In genomic region chr3:69763458-69763857, GRCh38 we compare ENCODE assay signal across 18 cellular contexts. TPM values are rescaled to one million over a fixed set of nuclear protein-coding genes. Genes with fewer than 3 reads are reported as not detected.
A peak's percentile ranks its signal among the peaks of the same experiment; 100 is the strongest.
DNase-seq lines count a peak whose midpoint lies in the region; ATAC-seq, FAIRE-seq and TF ChIP-seq lines count a peak whose summit lies in the region.
"Had no signal": no experiment of that assay in that cellular context is flagged by ENCODE, and none has a peak within 500 bp of the region (broad histone marks: within the 10 kb centered on the region; RNA-seq: fewer than 3 reads in every experiment).

No MANE protein-coding gene starts in this region.

- H3K79me2 ChIP-seq in K562 (ENCODE audit: control insufficient read depth, insufficient read depth, low read length), result peaks cover 80% of the 10 kb centered on the region

- H3K27me3 ChIP-seq in K562 (ENCODE audit: control insufficient read depth in 2 of 2, insufficient read depth in 2 of 2, low read length in 2 of 2), result no peaks in the 10 kb centered on the region
- no peaks in the 10 kb centered on the region for H3K27me3 ChIP-seq in skeletal muscle tissue (ENCODE audit: control insufficient read depth in 3 of 3, insufficient read depth in 3 of 3, low read length in 3 of 3)
- H3K27me3 ChIP-seq in ascending aorta, result no peaks in the 10 kb centered on the region
- H3K27me3 ChIP-seq: tibial nerve had no signal

- peak; percentile 49 for FAIRE-seq in K562 (lab: Jason Lieb, UNC)
- no peak for FAIRE-seq in kidney (lab: Jason Lieb, UNC)
- FAIRE-seq in GM12892 (lab: Jason Lieb, UNC), result no peak
- FAIRE-seq: colon, GM12878 had no signal

- no peaks in the 10 kb centered on the region for H3K9me1 ChIP-seq in K562 (ENCODE audit: control insufficient read depth, insufficient read depth, low read length)

- DNase-seq in K562 (ENCODE audit: extremely low read depth in 1 of 4, low spot score in 3 of 4) (no peak), kidney (no peak), GM12892 (ENCODE audit: insufficient read length) (no peak), ascending aorta (ENCODE audit: low spot score in 2 of 2) (no peak)
- DNase-seq in stimulated activated CD4-positive, alpha-beta T cell treated with anti-CD3 and anti-CD28 coated beads, Interleukin-1b, Interleukin-23, amount 100 ng/mL, for 48 hours, result no peak
- DNase-seq: activated CD4-positive, alpha-beta memory T cell treated with anti-CD3 and anti-CD28 coated beads, Interleukin-2, amount 10 ng/mL, durations not matched to agents 7 days and 5 days; amniotic stem cell; C1 segment of cervical spinal cord; EL; NCI-H2081 treated with DMSO at 0.1 percent for 48 hours; NK-92 treated with Interleukin-12 subunit alpha and Interleukin-12 subunit beta, amount 100 ng/mL, for 24 hours had no signal

- POLR2A ChIA-PET in HEK293 (lab: Yijun Ruan, JAX) (no interaction called here), K562 (lab: Yijun Ruan, JAX) (interaction anchor here (0.9 kb wide), 1 partner anchor 43 kb away, joined by 3 read pairs; no protein-coding TSS in a partner anchor)

- no peak overlapping the region for H2AFZ ChIP-seq in K562 (ENCODE audit: low read depth, low read length)

- H4K20me1 ChIP-seq in K562 (replicated peaks; ENCODE audit: control insufficient read depth, insufficient read depth, low read length), result no peaks in the 10 kb centered on the region; the same call in 1 of the 2 replicates

- H3K4me3 ChIP-seq in HEK293 (ENCODE audit: low read depth, low read length) (no peak overlapping the region), K562 (no peak overlapping the region), kidney (ENCODE audit: low read length in 2 of 2) (peak overlapping the region; percentile 26 to 43), skeletal muscle tissue (ENCODE audit: low read length in 3 of 3) (peak overlapping the region in 1 of 3 donors; percentile 4), ascending aorta (no peak overlapping the region)
- H3K4me3 ChIP-seq: GM12878, tibial nerve had no signal

- H3K27ac ChIP-seq in HEK293 (ENCODE audit: extremely low read depth, low read depth, low read length) (no peak overlapping the region), K562 (ENCODE audit: extremely low read depth, low read depth, low read length) (peak overlapping the region; percentile 22; the same call in 1 of the 3 replicates), kidney (ENCODE audit: low read depth in 2 of 2, low read length in 2 of 2) (peak overlapping the region; percentile 60 to 74), skeletal muscle tissue (ENCODE audit: low read depth, low read length) (peak overlapping the region; percentile 75), ascending aorta (peak overlapping the region in 1 of 2 donors; percentile 42)

- TF ChIP-seq CTCF in HEK293 (tag by site-specific recombination; IDR thresholded peaks at IDR 0.05) (no peak), K562 (IDR thresholded peaks at IDR 0.05 in 2 of 3, conservative IDR thresholded peaks at IDR 0.05 in 1 of 3; ENCODE audit: insufficient read depth in 2 of 3, low read depth in 1 of 3, low read length in 3 of 3) (no peak), kidney (IDR thresholded peaks at IDR 0.05; ENCODE audit: borderline replicate concordance, extremely low read depth, insufficient read depth) (no peak), ascending aorta (IDR thresholded peaks at IDR 0.05) (no peak)

- H3K4me1 ChIP-seq in HEK293 (ENCODE audit: control insufficient read depth, insufficient read depth, low read length) (peaks cover 4% of the 10 kb centered on the region; the same call in 1 of the 2 replicates), K562 (replicated peaks in 1 of 2; ENCODE audit: control insufficient read depth in 2 of 2, insufficient read depth in 2 of 2, low read length in 2 of 2) (peaks cover 8 to 46% of the 10 kb centered on the region in 2 experiments), kidney (ENCODE audit: control insufficient read depth in 1 of 2, insufficient read depth in 1 of 2, low read depth in 1 of 2, low read length in 2 of 2) (peaks cover 27 to 38% of the 10 kb centered on the region in 2 donors), skeletal muscle tissue (ENCODE audit: control insufficient read depth in 3 of 3, insufficient read depth in 3 of 3, low read length in 3 of 3) (peaks cover 41 to 52% (median 43%) of the 10 kb centered on the region in 3 donors), ascending aorta (peaks cover 0 to 34% of the 10 kb centered on the region in 2 donors)

- no TSS peak for BruUV-seq in K562 (replicated peaks; lab: Mats Ljungman, UMichigan)

- H3K36me3 ChIP-seq in HEK293 (ENCODE audit: control insufficient read depth in 2 of 2, insufficient read depth in 1 of 2, low read length in 2 of 2), result no peaks in the 10 kb centered on the region
- no peaks in the 10 kb centered on the region for H3K36me3 ChIP-seq in K562 (ENCODE audit: control insufficient read depth, insufficient read depth, low read length)
- H3K36me3 ChIP-seq in kidney (ENCODE audit: control insufficient read depth in 1 of 2, insufficient read depth in 2 of 2, low read length in 2 of 2), result no peaks in the 10 kb centered on the region
- H3K36me3 ChIP-seq in skeletal muscle tissue (ENCODE audit: control insufficient read depth in 3 of 3, insufficient read depth in 3 of 3, low read length in 3 of 3), result no peaks in the 10 kb centered on the region
- no peaks in the 10 kb centered on the region for H3K36me3 ChIP-seq in ascending aorta
- H3K36me3 ChIP-seq: tibial nerve had no signal

- H3K9me3 ChIP-seq in HEK293 (ENCODE audit: control insufficient read depth, insufficient read depth, low read depth, low read length), result no peaks in the 10 kb centered on the region
- no peaks in the 10 kb centered on the region for H3K9me3 ChIP-seq in K562 (replicated peaks; ENCODE audit: control insufficient read depth, insufficient read depth, low read depth, low read length)
- no peaks in the 10 kb centered on the region for H3K9me3 ChIP-seq in kidney (ENCODE audit: control insufficient read depth in 1 of 2, low read length in 2 of 2)
- no peaks in the 10 kb centered on the region for H3K9me3 ChIP-seq in skeletal muscle tissue (ENCODE audit: control insufficient read depth in 3 of 3, low read length in 3 of 3)
- no peaks in the 10 kb centered on the region for H3K9me3 ChIP-seq in ascending aorta
- H3K9me3 ChIP-seq: tibial nerve had no signal

- no peak for TF ChIP-seq EP300 in K562 (IDR thresholded peaks at IDR 0.05; ENCODE audit: low read length)

- no peak for TF ChIP-seq POLR2A in K562 (conservative IDR thresholded peaks at IDR 0.05)
- no peak for TF ChIP-seq POLR2A in GM12892 (IDR thresholded peaks at IDR 0.05; ENCODE audit: low read depth, low read length)

- H3K9ac ChIP-seq in K562 (ENCODE audit: insufficient read depth in 1 of 2, low read depth in 2 of 2, low read length in 2 of 2) (no peak overlapping the region), kidney (ENCODE audit: low read length in 2 of 2) (peak overlapping the region in 1 of 2 donors; percentile 17), skeletal muscle tissue (ENCODE audit: low read depth in 1 of 3, low read length in 3 of 3) (no peak overlapping the region)

- ATAC-seq in K562 (peak; percentile 35; the same call in 2 of the 3 replicates), HG02885 (IDR thresholded peaks at IDR 0.05; ENCODE audit: poor library complexity, unreplicated experiment) (no peak)
- ATAC-seq: activated T-helper 17 cell treated with anti-CD3 and anti-CD28 coated beads, Interleukin-2, amount 50 U/mL, for 72 hours had no signal

- intact Hi-C loops in K562 (cut with micrococcal nuclease), result no loop called here
- intact Hi-C loops in kidney (cut with DNase I), result no loop called here
- intact Hi-C loops in ascending aorta (cut with DNase I), result no loop called here

- WGBS in K562 (ENCODE audit: insufficient coverage, low coverage, missing lambda C conversion rate), result 40% methylated on average over 8 of the region's 8 CpGs

- in situ Hi-C loops in K562 (cut with MboI), result no loop called here

- H3K4me2 ChIP-seq in K562 (ENCODE audit: insufficient read depth, low read length), result peak overlapping the region; percentile 18

- CTCF ChIA-PET in HEK293 (lab: Yijun Ruan, JAX), result interaction anchor here (0.6 kb wide), 1 partner anchor 379 kb away, joined by 3 read pairs; no protein-coding TSS in a partner anchor
- CTCF ChIA-PET in K562 (lab: Yijun Ruan, JAX; ENCODE audit: low intra/inter-chr PET ratio), result no interaction called here

- TF ChIP-seq RAD21 in K562 (CRISPR knock-in tag; conservative IDR thresholded peaks at IDR 0.05 in 1 of 2, IDR thresholded peaks at IDR 0.05 in 1 of 2), result no peak

TF ChIP-seq in HEK293, 187 proteins besides CTCF, POLR2A, EP300 and RAD21 (continues in another document):
- TF ChIP-seq YY1 (tag by site-specific recombination; IDR thresholded peaks at IDR 0.05), result no peak
- peak; percentile 51; the same call in 1 of the 2 replicates for TF ChIP-seq SP7 (tag by site-specific recombination; IDR thresholded peaks at IDR 0.05)
- TF ChIP-seq TCF7L2 (IDR thresholded peaks at IDR 0.05; ENCODE audit: borderline replicate concordance, low read depth, low read length), result 0 out of 2 replicates have a peak, but pooled peaks have one; percentile 9

TF ChIP-seq in K562, 482 proteins besides CTCF, POLR2A, EP300 and RAD21 (continues in another document):
- no peak for TF ChIP-seq ZNF79 (CRISPR knock-in tag; IDR thresholded peaks at IDR 0.05; ENCODE audit: low read depth)

RNA-seq across cellular contexts. Expression of gene MITF, which starts 24.2 kb away (rescaled TPM):
- 14.1 and 25.5 TPM in 2 replicates for total RNA-seq in K562 (2011; cell fraction: chromatin; rRNA removed; ENCODE audit: low replicate concordance)
- total RNA-seq in K562 (2011; cell fraction: nucleolus; rRNA removed), result 10.0 and 11.2 TPM in 2 replicates
- total RNA-seq in K562 (2011; cell fraction: nucleoplasm; rRNA removed), result 19.1 and 23.1 TPM in 2 replicates
- total RNA-seq in K562 (2014; rRNA removed), result 11.5 and 17.6 TPM in 2 replicates
- 11.1 and 13.5 TPM in 2 replicates for total RNA-seq in K562 (2014; rRNA removed; fragmentation: Illumina TruSeq; extraction: Trizol)
- total RNA-seq in K562 (2015; rRNA removed; fragmentation: Illumina TruSeq; extraction: Trizol), result 13.4 and 14.2 TPM in 2 replicates
- total RNA-seq in K562 (2021), result 14.6 and 16.5 TPM in 2 replicates
- polyA plus RNA-seq in K562 (2011; rRNA removed), result 9.7 and 10.1 TPM in 2 replicates
- polyA plus RNA-seq in K562 (2011; cell fraction: cytosol; rRNA removed), result 9.3 and 11.5 TPM in 2 replicates
- 11.0 and 11.4 TPM in 2 replicates for polyA plus RNA-seq in K562 (2011; cell fraction: nucleus; rRNA removed)
- 7.4 and 9.4 TPM in 2 replicates for polyA plus RNA-seq in K562 (2012)
- 10.7 and 14.9 TPM in 2 replicates for polyA plus RNA-seq in K562 (2014; fragmentation: Illumina TruSeq; extraction: Trizol)
- 1 to 10 TPM; 5.6 to 9.0 TPM for polyA plus RNA-seq in K562 (2014; fragmentation: Nextera tagmentation; extraction: Ambion mirVana)
- polyA plus RNA-seq in K562 (2014; rRNA removed), result 8.4 and 8.7 TPM in 2 replicates
- polyA minus RNA-seq in K562 (2011; rRNA and poly(A)+ RNA removed), result 32.4 and 33.9 TPM in 2 replicates
- polyA minus RNA-seq in K562 (2011; cell fraction: cytosol; rRNA and poly(A)+ RNA removed), result 11.4 and 11.9 TPM in 2 replicates
- polyA minus RNA-seq in K562 (2011; cell fraction: nucleus; rRNA and poly(A)+ RNA removed), result 21.8 and 42.0 TPM in 2 replicates
- total RNA-seq in kidney, result 52.6 TPM
- polyA plus RNA-seq in kidney (ENCODE audit: insufficient read depth, low read depth, low replicate concordance), result 14.1 TPM
- 11.0 TPM for total RNA-seq in skeletal muscle tissue
- not detected for polyA plus RNA-seq in GM12892 (2012; ENCODE audit: missing spikeins)
- 27.4 TPM for total RNA-seq in ascending aorta
- total RNA-seq: activated CD4-positive, alpha-beta memory T cell treated with anti-CD3 and anti-CD28 coated beads, Interleukin-2, amount 10 ng/mL, durations not matched to agents 7 days and 5 days; activated T-helper 17 cell treated with anti-CD3 and anti-CD28 coated beads, Interleukin-2, amount 50 U/mL, for 72 hours had no signal

Comparison
In these comparisons a context has a peak if more than half of its experiments do, and no peak if none do; other contexts are left out.
1. H3K4me3 ChIP-seq: peak in kidney (2 of 2); none in HEK293 (single experiment), K562 (single experiment) and ascending aorta (0 of 2).
2. Of the 44 proteins assayed by ChIP-seq in both K562 and HEK293: peak only in K562: none; only in HEK293: TCF7L2; in both: none; in neither: 43.